Comparison of ENCODE assay signal across 9 cellular contexts in the genomic region with DNA sequence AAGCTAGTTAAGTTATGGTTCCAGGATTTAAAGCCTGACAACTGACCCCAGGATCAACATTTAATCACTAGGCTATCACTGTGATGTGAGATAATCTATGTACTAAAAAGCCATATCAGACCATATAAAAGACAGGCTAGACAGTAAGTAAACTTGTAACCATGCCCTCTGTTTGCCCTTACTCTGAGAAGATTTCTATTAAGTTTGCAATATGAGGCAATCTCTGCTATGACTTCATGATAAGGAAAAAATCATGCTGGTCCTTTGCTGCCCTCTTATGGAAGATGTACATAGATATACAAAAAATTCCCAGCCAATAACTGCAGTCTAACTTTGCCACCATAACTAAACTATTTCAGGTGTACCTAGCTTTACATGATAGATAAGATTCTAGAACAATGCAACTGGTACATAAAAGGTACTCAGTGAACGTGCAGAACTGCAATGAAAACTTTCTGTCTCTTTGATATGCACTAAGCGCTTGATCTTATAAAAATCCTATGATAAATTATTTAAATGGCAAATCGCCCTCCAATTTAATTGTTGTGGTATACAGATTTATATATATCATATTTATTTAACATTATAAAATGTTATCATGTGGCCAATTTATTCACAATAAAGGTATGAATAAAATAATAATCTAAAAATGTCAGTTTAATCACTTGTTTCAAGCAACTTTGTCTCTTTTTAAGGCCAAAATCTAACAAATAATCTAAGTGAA.
A peak's percentile ranks its signal among the peaks of the same experiment; 100 is the strongest.
DNase-seq lines count a peak whose midpoint lies in the region; ATAC-seq and TF ChIP-seq lines count a peak whose summit lies in the region.
"Had no signal": no experiment of that assay in that cellular context is flagged by ENCODE, and none has a peak within 500 bp of the region (broad histone marks: within the 10 kb centered on the region; RNA-seq: fewer than 3 reads in every experiment).

No MANE protein-coding gene starts in this region.

- peak; percentile 62 for TF ChIP-seq CTCF in CD8-positive, alpha-beta T cell (IDR thresholded peaks at IDR 0.05)
- TF ChIP-seq CTCF in HEK293 (tag by site-specific recombination; IDR thresholded peaks at IDR 0.05) (peak; percentile 32; the same call in 1 of the 2 replicates), OCI-LY3 (IDR thresholded peaks at IDR 0.05; ENCODE audit: low read depth, low read length) (peak; percentile 48), lung (IDR thresholded peaks at IDR 0.05; ENCODE audit: control extremely low read depth, extremely low read depth) (peak; percentile 45), nephron progenitor cell (IDR thresholded peaks at IDR 0.05) (no peak)

- H3K4me1 Mint-ChIP-seq in CD8-positive, alpha-beta T cell (ENCODE audit: low read depth) = peaks cover 60% of the 10 kb centered on the region
- peaks cover 15% of the 10 kb centered on the region for H3K4me1 Mint-ChIP-seq in nephron progenitor cell

- WGBS in lung, 2 donors = 82 to 92% methylated on average over 3 of the region's 3 CpGs

- no peaks in the 10 kb centered on the region for H3K27me3 Mint-ChIP-seq in CD8-positive, alpha-beta T cell (ENCODE audit: low read depth)
- H3K27me3 Mint-ChIP-seq in nephron progenitor cell (ENCODE audit: low read depth, poor library complexity) = peaks cover 4% of the 10 kb centered on the region

- H3K4me2 ChIP-seq in OCI-LY3 (ENCODE audit: low read length) = no peak overlapping the region

- DNase-seq in CD8-positive, alpha-beta T cell = no peak
- peak; percentile 46 for DNase-seq in central memory CD4-positive, alpha-beta T cell
- no peak for DNase-seq in lung (ENCODE audit: low spot score)
- DNase-seq in nephron progenitor cell = no peak
- DNase-seq in stimulated activated CD8-positive, alpha-beta memory T cell treated with anti-CD3 and anti-CD28 coated beads, Interleukin-4, amount 100 ng/mL, for 48 hours = no peak

- no peaks in the 10 kb centered on the region for H3K36me3 ChIP-seq in CD8-positive, alpha-beta T cell (ENCODE audit: insufficient read depth, low read length)
- H3K36me3 ChIP-seq in HEK293 (ENCODE audit: control insufficient read depth in 2 of 2, insufficient read depth in 1 of 2, low read length in 2 of 2) (peaks cover under 1 to 2% of the 10 kb centered on the region in 2 experiments; a peak in 2 of 3 replicates), OCI-LY3 (replicated peaks; ENCODE audit: low read depth, low read length) (peaks cover 6% of the 10 kb centered on the region), lung (ENCODE audit: control insufficient read depth in 2 of 2, insufficient read depth in 2 of 2, low read length in 2 of 2) (peaks cover 0 to under 1% of the 10 kb centered on the region in 2 donors)

- H3K27ac Mint-ChIP-seq in CD8-positive, alpha-beta T cell = peak overlapping the region; percentile 81
- no peak overlapping the region for H3K27ac Mint-ChIP-seq in nephron progenitor cell

- H2AFZ ChIP-seq in OCI-LY3 (ENCODE audit: low read depth, low read length) = no peak overlapping the region

- peak; percentile 85 for ATAC-seq in CD8-positive, alpha-beta T cell
- peak; percentile 58 for ATAC-seq in lung (ENCODE audit: insufficient read depth, low FRiP score)
- no peak for ATAC-seq in HG03442 (IDR thresholded peaks at IDR 0.05; ENCODE audit: unreplicated experiment)

- peaks cover 21% of the 10 kb centered on the region for H3K36me3 Mint-ChIP-seq in CD8-positive, alpha-beta T cell
- H3K36me3 Mint-ChIP-seq in nephron progenitor cell (ENCODE audit: low read depth) = peaks cover 43% of the 10 kb centered on the region

- H3K4me3 ChIP-seq in CD8-positive, alpha-beta T cell (ENCODE audit: low read depth, low read length) = no peak overlapping the region
- H3K4me3 ChIP-seq in HEK293 (ENCODE audit: low read depth, low read length) (no peak overlapping the region), OCI-LY3 (ENCODE audit: low read length) (no peak overlapping the region), lung (no peak overlapping the region)
- H3K4me3 ChIP-seq: skin epidermis had no signal

- no peaks in the 10 kb centered on the region for H3K9me3 Mint-ChIP-seq in CD8-positive, alpha-beta T cell
- H3K9me3 Mint-ChIP-seq in nephron progenitor cell = peaks cover 13% of the 10 kb centered on the region

- no peaks in the 10 kb centered on the region for H3K9me3 ChIP-seq in CD8-positive, alpha-beta T cell (ENCODE audit: low read length)
- H3K9me3 ChIP-seq in HEK293 (ENCODE audit: control insufficient read depth, insufficient read depth, low read depth, low read length) = no peaks in the 10 kb centered on the region
- H3K9me3 ChIP-seq in OCI-LY3 (ENCODE audit: insufficient read depth, low read length) = no peaks in the 10 kb centered on the region
- H3K9me3 ChIP-seq in lung (ENCODE audit: control insufficient read depth in 2 of 2, insufficient read depth in 1 of 2, low read length in 1 of 2) = no peaks in the 10 kb centered on the region

- POLR2A ChIA-PET in CD8-positive, alpha-beta T cell (lab: Charles Lee) = interaction anchor here (0.8 to 1.3 kb wide), 3 partner anchors 10 to 845 kb away, joined by 3 to 6 read pairs (median 3); a partner anchor contains a TSS
- POLR2A ChIA-PET in HEK293 (lab: Yijun Ruan, JAX) = interaction anchor here (1.0 to 3.2 kb wide), 4 partner anchors 10 to 260 kb away, joined by 3 to 13 read pairs (median 10); a partner anchor contains a TSS

- H3K4me1 ChIP-seq in CD8-positive, alpha-beta T cell (ENCODE audit: insufficient read depth, low read length) = peaks cover 36% of the 10 kb centered on the region
- H3K4me1 ChIP-seq in HEK293 (ENCODE audit: control insufficient read depth, insufficient read depth, low read length) (peaks cover 12% of the 10 kb centered on the region), OCI-LY3 (ENCODE audit: low read length) (peaks cover 21% of the 10 kb centered on the region), lung (ENCODE audit: control insufficient read depth in 2 of 2, insufficient read depth in 2 of 2, low read length in 2 of 2) (peaks cover 3 to 8% of the 10 kb centered on the region in 2 donors)

- CTCF ChIA-PET in CD8-positive, alpha-beta T cell (lab: Charles Lee) = interaction anchor here (0.8 to 3.6 kb wide), 13 partner anchors 9 to 277 kb away, joined by 3 to 26 read pairs (median 5); a partner anchor contains a TSS
- CTCF ChIA-PET in HEK293 (lab: Yijun Ruan, JAX) = interaction anchor here (0.6 to 3.7 kb wide), 30 partner anchors 11 to 1424 kb away, joined by 3 to 26 read pairs (median 4); a partner anchor contains a TSS

- no peak overlapping the region for H3K27ac ChIP-seq in CD8-positive, alpha-beta T cell (ENCODE audit: low read depth, low read length)
- no peak overlapping the region for H3K27ac ChIP-seq in HEK293 (ENCODE audit: extremely low read depth, low read depth, low read length)
- H3K27ac ChIP-seq in OCI-LY3 (ENCODE audit: low read length) = no peak overlapping the region
- no peak overlapping the region for H3K27ac ChIP-seq in lung (ENCODE audit: low read depth in 1 of 2, low read length in 1 of 2)

- peaks cover 3% of the 10 kb centered on the region; the same call in 1 of the 2 replicates for H4K20me1 ChIP-seq in OCI-LY3 (ENCODE audit: insufficient read depth, low read length)

- intact Hi-C loops in CD8-positive, alpha-beta T cell (cut with DNase I, micrococcal nuclease) = loop anchor here (1.0 to 2.0 kb wide), 5 partner anchors 10 to 266 kb away; no protein-coding TSS in a partner anchor

- H3K4me3 Mint-ChIP-seq in CD8-positive, alpha-beta T cell = no peak overlapping the region
- no peak overlapping the region for H3K4me3 Mint-ChIP-seq in nephron progenitor cell

- peaks cover 27% of the 10 kb centered on the region for H3K79me2 ChIP-seq in OCI-LY3 (ENCODE audit: low read length)

- H3K27me3 ChIP-seq in CD8-positive, alpha-beta T cell (ENCODE audit: insufficient read depth, low read length) = no peaks in the 10 kb centered on the region
- no peaks in the 10 kb centered on the region for H3K27me3 ChIP-seq in OCI-LY3 (ENCODE audit: low read depth, low read length)
- H3K27me3 ChIP-seq in lung (ENCODE audit: control insufficient read depth, insufficient read depth) = no peaks in the 10 kb centered on the region

- H3K9ac ChIP-seq in OCI-LY3 (ENCODE audit: low read length) = no peak overlapping the region

TF ChIP-seq in HEK293, 187 proteins besides CTCF, POLR2A, EP300 and RAD21 (continues in another document):
- no peak for TF ChIP-seq ZNF169 (tag by site-specific recombination; IDR thresholded peaks at IDR 0.05)
- TF ChIP-seq, protein P1, sequence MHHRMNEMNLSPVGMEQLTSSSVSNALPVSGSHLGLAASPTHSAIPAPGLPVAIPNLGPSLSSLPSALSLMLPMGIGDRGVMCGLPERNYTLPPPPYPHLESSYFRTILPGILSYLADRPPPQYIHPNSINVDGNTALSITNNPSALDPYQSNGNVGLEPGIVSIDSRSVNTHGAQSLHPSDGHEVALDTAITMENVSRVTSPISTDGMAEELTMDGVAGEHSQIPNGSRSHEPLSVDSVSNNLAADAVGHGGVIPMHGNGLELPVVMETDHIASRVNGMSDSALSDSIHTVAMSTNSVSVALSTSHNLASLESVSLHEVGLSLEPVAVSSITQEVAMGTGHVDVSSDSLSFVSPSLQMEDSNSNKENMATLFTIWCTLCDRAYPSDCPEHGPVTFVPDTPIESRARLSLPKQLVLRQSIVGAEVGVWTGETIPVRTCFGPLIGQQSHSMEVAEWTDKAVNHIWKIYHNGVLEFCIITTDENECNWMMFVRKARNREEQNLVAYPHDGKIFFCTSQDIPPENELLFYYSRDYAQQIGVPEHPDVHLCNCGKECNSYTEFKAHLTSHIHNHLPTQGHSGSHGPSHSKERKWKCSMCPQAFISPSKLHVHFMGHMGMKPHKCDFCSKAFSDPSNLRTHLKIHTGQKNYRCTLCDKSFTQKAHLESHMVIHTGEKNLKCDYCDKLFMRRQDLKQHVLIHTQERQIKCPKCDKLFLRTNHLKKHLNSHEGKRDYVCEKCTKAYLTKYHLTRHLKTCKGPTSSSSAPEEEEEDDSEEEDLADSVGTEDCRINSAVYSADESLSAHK (tag by site-specific recombination; IDR thresholded peaks at IDR 0.05) = no peak
- peak; percentile 70 for TF ChIP-seq ZEB2 (tag by site-specific recombination; IDR thresholded peaks at IDR 0.05)
- TF ChIP-seq ZNF350 (tag by site-specific recombination; IDR thresholded peaks at IDR 0.05) = no peak
- TF ChIP-seq ZNF366 (tag by site-specific recombination; conservative IDR thresholded peaks at IDR 0.05) = 0 out of 2 replicates have a peak, but pooled peaks have one; percentile 28
- no peak for TF ChIP-seq KLF8 (tag by site-specific recombination; IDR thresholded peaks at IDR 0.05)
- no peak for TF ChIP-seq ZNF311 (tag by site-specific recombination; IDR thresholded peaks at IDR 0.05; ENCODE audit: borderline replicate concordance)
